ENCODE assay signal across 18 cellular contexts in genomic region chr12:107485731-107486130, GRCh38.
DNase-seq lines count a peak whose midpoint lies in the region; TF ChIP-seq lines count a peak whose summit lies in the region.
"Had no signal": no experiment of that assay in that cellular context is flagged by ENCODE, and none has a peak within 500 bp of the region (broad histone marks: within the 10 kb centered on the region; RNA-seq: fewer than 3 reads in every experiment).

No MANE protein-coding gene starts in this region.

- H3K36me3 ChIP-seq in BLaER1 treated with 17β-estradiol and CSF1 and Interleukin-3, amounts not matched to agents 10 nM and 100 nM = 0 out of 22 replicates have a peak, but pooled peaks cover 0 to 4% (median 0%) of the 10 kb centered on the region in 11 experiments

- H3K9ac ChIP-seq in BLaER1 treated with 17β-estradiol and CSF1 and Interleukin-3, amounts not matched to agents 10 nM and 100 nM = no peak overlapping the region
- H3K9ac ChIP-seq: KMS-11 had no signal

- H3K36me3 Mint-ChIP-seq in nephron progenitor cell (ENCODE audit: low read depth) = no peaks in the 10 kb centered on the region
- H3K36me3 Mint-ChIP-seq: CD4-positive, CD25-positive, alpha-beta regulatory T cell had no signal

- no peaks in the 10 kb centered on the region for H3K9me3 ChIP-seq in BLaER1 treated with 17β-estradiol and CSF1 and Interleukin-3, amounts not matched to agents 10 nM and 100 nM (replicated peaks in 1 of 11)

- H3K4me3 ChIP-seq in BLaER1 treated with 17β-estradiol and CSF1 and Interleukin-3, amounts not matched to agents 10 nM and 100 nM = no peak overlapping the region
- H3K4me3 ChIP-seq: GM23338 had no signal

- no peaks in the 10 kb centered on the region for H3K9me3 Mint-ChIP-seq in nephron progenitor cell
- H3K9me3 Mint-ChIP-seq: GM23338 had no signal

- no peak overlapping the region for H3K27ac ChIP-seq in BLaER1 treated with 17β-estradiol and CSF1 and Interleukin-3, amounts not matched to agents 10 nM and 100 nM
- H3K27ac ChIP-seq: KMS-11 had no signal

- peak overlapping the region; percentile 90 for H3K27ac Mint-ChIP-seq in nephron progenitor cell
- H3K27ac Mint-ChIP-seq: GM23338 had no signal

- H4K20me1 ChIP-seq in BLaER1 treated with 17β-estradiol and CSF1 and Interleukin-3, amounts not matched to agents 10 nM and 100 nM = peaks cover 0 to 69% (median 31%) of the 10 kb centered on the region in 11 experiments; a peak in 11 of 22 replicates

- TF ChIP-seq CTCF in nephron progenitor cell (IDR thresholded peaks at IDR 0.05) = no peak

- H3K4me1 Mint-ChIP-seq in nephron progenitor cell = peaks cover 94% of the 10 kb centered on the region
- H3K4me1 Mint-ChIP-seq: GM23338 had no signal

- H3K4me2 ChIP-seq in BLaER1 treated with 17β-estradiol and CSF1 and Interleukin-3, amounts not matched to agents 10 nM and 100 nM = peak overlapping the region in 10 of 11 experiments; percentile 21 to 88 (median 48); a peak in 18 of 22 replicates
- H3K4me2 ChIP-seq: GM23338, KMS-11 had no signal

- no peak overlapping the region for H3K4me3 Mint-ChIP-seq in nephron progenitor cell
- H3K4me3 Mint-ChIP-seq: CD4-positive, CD25-positive, alpha-beta regulatory T cell; GM23338 had no signal

- DNase-seq in NCI-H2029 treated with DMSO at 0.1 percent for 48 hours (lab: John Stamatoyannopoulos, UW) (peak; percentile 35), fibroblast of peridontal ligament (ENCODE audit: extremely low read depth) (peak; percentile 49), nephron progenitor cell (no peak), DMS153 (lab: John Stamatoyannopoulos, UW) (no peak), NCI-H2107 (lab: John Stamatoyannopoulos, UW) (no peak), retina (no peak), cardiac septum (ENCODE audit: low spot score) (no peak)
- DNase-seq: AML-193; Calu3; CD4-positive, CD25-positive, alpha-beta regulatory T cell; NCI-H1048; NCI-H2171; NCI-H446; NK-92 treated with Interleukin-12 subunit alpha and Interleukin-12 subunit beta, amount 100 ng/mL, for 24 hours; SIG-M5 had no signal

- intact Hi-C loops in cardiac septum (cut with DNase I) = no loop called here

- H3K27me3 Mint-ChIP-seq in nephron progenitor cell (ENCODE audit: low read depth, poor library complexity) = peaks cover 7% of the 10 kb centered on the region

- H3K4me1 ChIP-seq in BLaER1 treated with 17β-estradiol and CSF1 and Interleukin-3, amounts not matched to agents 10 nM and 100 nM = peaks cover 31 to 56% (median 44%) of the 10 kb centered on the region in 10 experiments

- no peaks in the 10 kb centered on the region for H3K27me3 ChIP-seq in BLaER1 treated with 17β-estradiol and CSF1 and Interleukin-3, amounts not matched to agents 10 nM and 100 nM

Comparison
In these comparisons a context has a peak if more than half of its experiments do, and no peak if none do; other contexts are left out.
1. DNase-seq: peak in NCI-H2029 treated with DMSO at 0.1 percent for 48 hours (single experiment) and fibroblast of peridontal ligament (single experiment); none in nephron progenitor cell (single experiment), DMS153 (single experiment), NCI-H2107 (single experiment), retina (single experiment) and cardiac septum (single experiment).